Comparison of ENCODE assay signal across 26 cellular contexts in the genomic region with DNA sequence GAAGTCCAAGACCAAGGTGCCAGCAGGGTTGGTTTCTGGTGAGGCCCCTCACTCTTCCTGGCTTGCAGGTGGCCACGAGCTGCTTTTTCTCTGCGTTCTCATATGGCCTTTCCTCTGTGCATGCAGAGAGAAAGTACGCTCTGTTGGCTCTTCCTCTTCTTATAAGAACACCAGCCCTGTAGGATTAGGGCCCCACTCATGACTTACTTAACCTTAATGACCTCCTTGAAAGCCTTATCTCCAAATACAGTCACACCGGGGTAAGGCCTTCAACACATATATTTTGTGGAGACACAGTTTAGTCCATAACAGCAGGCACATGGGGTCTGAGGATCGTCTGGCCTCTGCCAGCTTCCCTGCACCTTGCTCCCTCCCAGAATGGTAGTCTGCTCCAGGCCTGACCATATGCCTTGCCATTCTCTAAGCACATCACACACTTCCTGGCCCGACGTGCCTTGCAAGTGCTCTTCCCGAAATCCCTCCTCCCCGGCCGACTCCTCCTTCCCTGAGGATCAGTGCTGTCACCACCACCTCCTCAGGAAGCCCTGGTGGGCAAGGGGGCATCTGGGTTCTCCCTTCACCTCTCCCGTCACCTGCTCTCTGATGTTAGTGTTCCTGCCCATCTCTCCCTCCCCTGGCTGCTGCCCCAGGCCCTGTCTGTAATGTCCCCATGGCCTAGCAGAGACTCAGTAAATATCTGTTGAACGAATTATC.
A peak's percentile ranks its signal among the peaks of the same experiment; 100 is the strongest.
DNase-seq lines count a peak whose midpoint lies in the region; ATAC-seq, FAIRE-seq and TF ChIP-seq lines count a peak whose summit lies in the region.
"Had no signal": no experiment of that assay in that cellular context is flagged by ENCODE, and none has a peak within 500 bp of the region (broad histone marks: within the 10 kb centered on the region; RNA-seq: fewer than 3 reads in every experiment).

No MANE protein-coding gene starts in this region.

- no peak overlapping the region for H3K4me2 ChIP-seq in K562 (ENCODE audit: insufficient read depth, low read length)

- DNase-seq in activated naive CD4-positive, alpha-beta T cell treated with anti-CD3 and anti-CD28 coated beads, Interleukin-2, amount 10 ng/mL, durations not matched to agents 7 days and 5 days, result peak; percentile 2
- no peak for DNase-seq in activated naive CD4-positive, alpha-beta T cell treated with anti-CD3 and anti-CD28 coated beads, Interleukin-2, amount 50 U/mL, for 16 hours
- DNase-seq in K562 (ENCODE audit: extremely low read depth in 1 of 4, low spot score in 3 of 4) (peak in 1 of 4 experiments; percentile 19), uterus (peak in 1 of 2 donors; percentile 18), H54 (ENCODE audit: insufficient read length, low spot score) (no peak), progenitor cell of endocrine pancreas (ENCODE audit: low spot score, unreplicated experiment) (no peak), NCI-H1417 (lab: John Stamatoyannopoulos, UW) (no peak)
- DNase-seq in natural killer cell treated with Interleukin-12 subunit alpha and Interleukin-12 subunit beta and Interleukin-15 and Interleukin-18, amount 100 ng/mL, for 72 hours (ENCODE audit: low spot score), result peak; percentile 18
- DNase-seq: 8988T; activated CD4-positive, alpha-beta T cell treated with anti-CD3 and anti-CD28 coated beads for 48 hours; activated T-cell treated with anti-CD3 and anti-CD28 coated beads, Interleukin-2, amount 50 U/mL, for 24 hours; CD8-positive, alpha-beta memory T cell; cortex of kidney; DMS53; endodermal cell; GDM1; MG63; NCI-H1417 treated with DMSO at 0.1 percent for 48 hours; NCI-H510A; nucleus accumbens; stimulated activated CD4-positive, alpha-beta T cell treated with anti-CD3 and anti-CD28 coated beads, Interleukin-4, amount 100 ng/mL, for 1 hour; stimulated activated naive CD8-positive, alpha-beta T cell treated with anti-CD3 and anti-CD28 coated beads, Interleukin-15, Interleukin-2, amounts not matched to agents 100 U/mL and 50 U/mL, for 24 hours had no signal

- no peak for TF ChIP-seq CTCF in K562 (IDR thresholded peaks at IDR 0.05 in 2 of 3, conservative IDR thresholded peaks at IDR 0.05 in 1 of 3; ENCODE audit: insufficient read depth in 2 of 3, low read depth in 1 of 3, low read length in 3 of 3)
- TF ChIP-seq CTCF in uterus (IDR thresholded peaks at IDR 0.05), result no peak
- TF ChIP-seq CTCF in progenitor cell of endocrine pancreas (IDR thresholded peaks at IDR 0.05; ENCODE audit: unreplicated experiment), result no peak

- H4K20me1 ChIP-seq in K562 (replicated peaks; ENCODE audit: control insufficient read depth, insufficient read depth, low read length), result no peaks in the 10 kb centered on the region; the same call in none of the 2 replicates

- ATAC-seq in K562, result peak; percentile 54; the same call in 2 of the 3 replicates
- no peak for ATAC-seq in natural killer cell treated with Interleukin-12 subunit alpha and Interleukin-12 subunit beta and Interleukin-15 and Interleukin-18, amount 100 ng/mL, for 72 hours
- ATAC-seq: stimulated activated naive CD8-positive, alpha-beta T cell treated with anti-CD3 and anti-CD28 coated beads, Interleukin-15, Interleukin-2, amounts not matched to agents 100 U/mL and 50 U/mL, for 24 hours had no signal

- no peak for TF ChIP-seq RAD21 in K562 (CRISPR knock-in tag; conservative IDR thresholded peaks at IDR 0.05 in 1 of 2, IDR thresholded peaks at IDR 0.05 in 1 of 2)

- 59% methylated on average over 12 of the region's 12 CpGs for WGBS in K562 (ENCODE audit: insufficient coverage, low coverage, missing lambda C conversion rate)

- H3K27ac ChIP-seq in K562 (ENCODE audit: extremely low read depth, low read depth, low read length) (no peak overlapping the region), uterus (peak overlapping the region; percentile 93 to 95)
- H3K27ac ChIP-seq: adrenal gland had no signal

- H3K9me3 Mint-ChIP-seq in activated naive CD4-positive, alpha-beta T cell treated with anti-CD3 and anti-CD28 coated beads, Interleukin-2, amount 10 ng/mL, durations not matched to agents 7 days and 5 days, result no peaks in the 10 kb centered on the region
- H3K9me3 Mint-ChIP-seq in natural killer cell treated with Interleukin-12 subunit alpha and Interleukin-12 subunit beta and Interleukin-15 and Interleukin-18, amount 100 ng/mL, for 72 hours, result no peaks in the 10 kb centered on the region
- no peaks in the 10 kb centered on the region for H3K9me3 Mint-ChIP-seq in progenitor cell of endocrine pancreas (ENCODE audit: low read depth)
- H3K9me3 Mint-ChIP-seq: activated T-cell treated with anti-CD3 and anti-CD28 coated beads, Interleukin-2, amount 50 U/mL, for 24 hours; CD8-positive, alpha-beta memory T cell; endodermal cell; T-helper 1 cell treated with Interleukin-12 subunit alpha and Interleukin-12 subunit beta and Interleukin-4 antibody, amounts not matched to agents 30 μg/mL and 1 μg/mL, for 36 hours had no signal

- in situ Hi-C loops in K562 (cut with MboI), result no loop called here

- no TSS peak for BruUV-seq in K562 (replicated peaks; lab: Mats Ljungman, UMichigan)

- H3K27me3 ChIP-seq in K562 (ENCODE audit: control insufficient read depth in 2 of 2, insufficient read depth in 2 of 2, low read length in 2 of 2), result no peaks in the 10 kb centered on the region
- H3K27me3 ChIP-seq in uterus, result no peaks in the 10 kb centered on the region
- H3K27me3 ChIP-seq: adrenal gland, MG63, SJSA1 had no signal

- no peak for TF ChIP-seq POLR2A in K562 (conservative IDR thresholded peaks at IDR 0.05)
- no peak for TF ChIP-seq POLR2A in uterus (IDR thresholded peaks at IDR 0.05)
- TF ChIP-seq POLR2A in H54 (IDR thresholded peaks at IDR 0.05; ENCODE audit: low read depth, low read length), result no peak

- H3K9me3 ChIP-seq in K562 (replicated peaks; ENCODE audit: control insufficient read depth, insufficient read depth, low read depth, low read length), result no peaks in the 10 kb centered on the region
- no peaks in the 10 kb centered on the region for H3K9me3 ChIP-seq in uterus
- H3K9me3 ChIP-seq: adrenal gland, MG63, SJSA1, thoracic aorta had no signal

- CTCF ChIA-PET in activated naive CD4-positive, alpha-beta T cell treated with anti-CD3 and anti-CD28 coated beads, Interleukin-2, amount 10 ng/mL, durations not matched to agents 7 days and 5 days (lab: Charles Lee), result no interaction called here
- CTCF ChIA-PET in K562 (lab: Yijun Ruan, JAX; ENCODE audit: low intra/inter-chr PET ratio), result no interaction called here

- H3K4me3 ChIP-seq in K562, result no peak overlapping the region
- no peak overlapping the region for H3K4me3 ChIP-seq in uterus
- H3K4me3 ChIP-seq: adrenal gland, MG63, SJSA1, thoracic aorta had no signal

- FAIRE-seq in K562 (lab: Jason Lieb, UNC) (no peak), H54 (lab: Jason Lieb, UNC) (no peak)

- H3K36me3 ChIP-seq in K562 (ENCODE audit: control insufficient read depth, insufficient read depth, low read length), result no peaks in the 10 kb centered on the region; the same call in 2 of the 3 replicates
- no peaks in the 10 kb centered on the region for H3K36me3 ChIP-seq in uterus
- H3K36me3 ChIP-seq: adrenal gland, thoracic aorta had no signal

- TF ChIP-seq EP300 in K562 (IDR thresholded peaks at IDR 0.05; ENCODE audit: low read length), result no peak

- H3K4me1 ChIP-seq in K562 (replicated peaks in 1 of 2; ENCODE audit: control insufficient read depth in 2 of 2, insufficient read depth in 2 of 2, low read length in 2 of 2) (peaks cover 6 to 12% of the 10 kb centered on the region in 2 experiments; a peak in 4 of 5 replicates), uterus (peaks cover 14 to 15% of the 10 kb centered on the region in 2 donors)

- no peaks in the 10 kb centered on the region for H3K79me2 ChIP-seq in K562 (ENCODE audit: control insufficient read depth, insufficient read depth, low read length)

- H2AFZ ChIP-seq in K562 (ENCODE audit: low read depth, low read length), result no peak overlapping the region

- POLR2A ChIA-PET in K562 (lab: Yijun Ruan, JAX), result no interaction called here

- intact Hi-C loops in K562 (cut with micrococcal nuclease), result no loop called here
- intact Hi-C loops in uterus (cut with DNase I; ENCODE audit: low total_unique reads), result loop anchor here (10.0 kb wide), 1 partner anchor 112 kb away; no protein-coding TSS in a partner anchor

- H3K36me3 Mint-ChIP-seq in activated naive CD4-positive, alpha-beta T cell treated with anti-CD3 and anti-CD28 coated beads, Interleukin-2, amount 10 ng/mL, durations not matched to agents 7 days and 5 days, result no peaks in the 10 kb centered on the region
- H3K36me3 Mint-ChIP-seq in natural killer cell treated with Interleukin-12 subunit alpha and Interleukin-12 subunit beta and Interleukin-15 and Interleukin-18, amount 100 ng/mL, for 72 hours, result no peaks in the 10 kb centered on the region
- H3K36me3 Mint-ChIP-seq in progenitor cell of endocrine pancreas (ENCODE audit: insufficient read depth), result peaks cover 8% of the 10 kb centered on the region

- peaks cover 3% of the 10 kb centered on the region for H3K27me3 Mint-ChIP-seq in activated naive CD4-positive, alpha-beta T cell treated with anti-CD3 and anti-CD28 coated beads, Interleukin-2, amount 10 ng/mL, durations not matched to agents 7 days and 5 days
- no peaks in the 10 kb centered on the region for H3K27me3 Mint-ChIP-seq in natural killer cell treated with Interleukin-12 subunit alpha and Interleukin-12 subunit beta and Interleukin-15 and Interleukin-18, amount 100 ng/mL, for 72 hours
- no peaks in the 10 kb centered on the region for H3K27me3 Mint-ChIP-seq in progenitor cell of endocrine pancreas
- H3K27me3 Mint-ChIP-seq: activated T-cell treated with anti-CD3 and anti-CD28 coated beads, Interleukin-2, amount 50 U/mL, for 24 hours; CD8-positive, alpha-beta memory T cell had no signal

- H3K9ac ChIP-seq in K562 (ENCODE audit: insufficient read depth in 1 of 2, low read depth in 2 of 2, low read length in 2 of 2), result no peak overlapping the region; a peak in 1 of 4 replicates

- H3K27ac Mint-ChIP-seq in activated naive CD4-positive, alpha-beta T cell treated with anti-CD3 and anti-CD28 coated beads, Interleukin-2, amount 10 ng/mL, durations not matched to agents 7 days and 5 days, result no peak overlapping the region
- no peak overlapping the region for H3K27ac Mint-ChIP-seq in natural killer cell treated with Interleukin-12 subunit alpha and Interleukin-12 subunit beta and Interleukin-15 and Interleukin-18, amount 100 ng/mL, for 72 hours
- no peak overlapping the region for H3K27ac Mint-ChIP-seq in progenitor cell of endocrine pancreas
- H3K27ac Mint-ChIP-seq: activated T-cell treated with anti-CD3 and anti-CD28 coated beads, Interleukin-2, amount 50 U/mL, for 24 hours; endodermal cell; T-helper 1 cell treated with Interleukin-12 subunit alpha and Interleukin-12 subunit beta and Interleukin-4 antibody, amounts not matched to agents 30 μg/mL and 1 μg/mL, for 36 hours had no signal

- H3K4me1 Mint-ChIP-seq in activated naive CD4-positive, alpha-beta T cell treated with anti-CD3 and anti-CD28 coated beads, Interleukin-2, amount 10 ng/mL, durations not matched to agents 7 days and 5 days, result no peaks in the 10 kb centered on the region
- peaks cover 0 to 6% of the 10 kb centered on the region in 2 donors for H3K4me1 Mint-ChIP-seq in natural killer cell treated with Interleukin-12 subunit alpha and Interleukin-12 subunit beta and Interleukin-15 and Interleukin-18, amount 100 ng/mL, for 72 hours (ENCODE audit: low read depth in 2 of 2)
- peaks cover 48% of the 10 kb centered on the region for H3K4me1 Mint-ChIP-seq in progenitor cell of endocrine pancreas (ENCODE audit: low read depth)
- H3K4me1 Mint-ChIP-seq: CD8-positive, alpha-beta memory T cell had no signal

- H3K9me1 ChIP-seq in K562 (ENCODE audit: control insufficient read depth, insufficient read depth, low read length), result no peaks in the 10 kb centered on the region

- H3K4me3 Mint-ChIP-seq in activated naive CD4-positive, alpha-beta T cell treated with anti-CD3 and anti-CD28 coated beads, Interleukin-2, amount 10 ng/mL, durations not matched to agents 7 days and 5 days, result no peak overlapping the region
- H3K4me3 Mint-ChIP-seq in natural killer cell treated with Interleukin-12 subunit alpha and Interleukin-12 subunit beta and Interleukin-15 and Interleukin-18, amount 100 ng/mL, for 72 hours, result no peak overlapping the region
- no peak overlapping the region for H3K4me3 Mint-ChIP-seq in progenitor cell of endocrine pancreas (ENCODE audit: low read depth)
- H3K4me3 Mint-ChIP-seq: activated T-cell treated with anti-CD3 and anti-CD28 coated beads, Interleukin-2, amount 50 U/mL, for 24 hours; CD8-positive, alpha-beta memory T cell; endodermal cell; T-helper 1 cell treated with Interleukin-12 subunit alpha and Interleukin-12 subunit beta and Interleukin-4 antibody, amounts not matched to agents 30 μg/mL and 1 μg/mL, for 36 hours had no signal

Comparison
In these comparisons a context has a peak if more than half of its experiments do, and no peak if none do; other contexts are left out.
1. DNase-seq: peak in activated naive CD4-positive, alpha-beta T cell treated with anti-CD3 and anti-CD28 coated beads, Interleukin-2, amount 10 ng/mL, durations not matched to agents 7 days and 5 days (single experiment) and natural killer cell treated with Interleukin-12 subunit alpha and Interleukin-12 subunit beta and Interleukin-15 and Interleukin-18, amount 100 ng/mL, for 72 hours (single experiment); none in activated naive CD4-positive, alpha-beta T cell treated with anti-CD3 and anti-CD28 coated beads, Interleukin-2, amount 50 U/mL, for 16 hours (single experiment), H54 (single experiment), progenitor cell of endocrine pancreas (single experiment) and NCI-H1417 (0 of 3).